Comparison of ENCODE assay signal across 7 cellular contexts in genomic region chr10:128062837-128063563, GRCh38.
A peak's percentile ranks its signal among the peaks of the same experiment; 100 is the strongest.
DNase-seq lines count a peak whose midpoint lies in the region; ATAC-seq and TF ChIP-seq lines count a peak whose summit lies in the region.

No MANE protein-coding gene starts in this region.

- ATAC-seq in GM19468 (IDR thresholded peaks at IDR 0.05; ENCODE audit: extremely low read depth, unreplicated experiment) (peak; percentile 14), HG03457 (IDR thresholded peaks at IDR 0.05; ENCODE audit: unreplicated experiment) (peak; percentile 35), foreskin keratinocyte (no peak)

- H3K36me3 ChIP-seq in HAP-1 (replicated peaks): no peaks in the 10 kb centered on the region

- H3K4me3 ChIP-seq in HAP-1: no peak overlapping the region

- peak; percentile 34 to 39 for DNase-seq in activated CD4-positive, alpha-beta T cell treated with anti-CD3 and anti-CD28 coated beads, Interleukin-2, amount 50 U/mL, for 4 hours
- DNase-seq in foreskin keratinocyte (no peak), SW480 (ENCODE audit: low spot score) (no peak), HAP-1 (ENCODE audit: low spot score in 2 of 2) (no peak)
- DNase-seq in stimulated activated CD4-positive, alpha-beta T cell treated with anti-CD3 and anti-CD28 coated beads, Interleukin-12 subunit alpha, Interleukin-12 subunit beta, amount 100 ng/mL, for 4 hours: peak; percentile 40

- no peak for TF ChIP-seq CTCF in foreskin keratinocyte (conservative IDR thresholded peaks at IDR 0.05)

- H3K27me3 ChIP-seq in foreskin keratinocyte (no peaks in the 10 kb centered on the region), HAP-1 (ENCODE audit: low read depth) (no peaks in the 10 kb centered on the region)

- in situ Hi-C loops in HAP-1 (cut with MboI; ENCODE audit: low sequenced_read_pairs): loop anchor here (10.0 kb wide), 1 partner anchor 348 kb away; no protein-coding TSS in a partner anchor

- no peaks in the 10 kb centered on the region for H3K9me3 ChIP-seq in HAP-1

- H3K4me1 ChIP-seq in foreskin keratinocyte (peaks cover 18% of the 10 kb centered on the region), HAP-1 (no peaks in the 10 kb centered on the region)

- peak overlapping the region; percentile 6 for H3K27ac ChIP-seq in foreskin keratinocyte

Comparison
In these comparisons a context has a peak if more than half of its experiments do, and no peak if none do; other contexts are left out.
1. DNase-seq: peak in activated CD4-positive, alpha-beta T cell treated with anti-CD3 and anti-CD28 coated beads, Interleukin-2, amount 50 U/mL, for 4 hours (2 of 2) and stimulated activated CD4-positive, alpha-beta T cell treated with anti-CD3 and anti-CD28 coated beads, Interleukin-12 subunit alpha, Interleukin-12 subunit beta, amount 100 ng/mL, for 4 hours (single experiment); none in foreskin keratinocyte (0 of 2), SW480 (single experiment) and HAP-1 (0 of 2).